Comparison of ENCODE assay signal across 19 cellular contexts in the genomic region with DNA sequence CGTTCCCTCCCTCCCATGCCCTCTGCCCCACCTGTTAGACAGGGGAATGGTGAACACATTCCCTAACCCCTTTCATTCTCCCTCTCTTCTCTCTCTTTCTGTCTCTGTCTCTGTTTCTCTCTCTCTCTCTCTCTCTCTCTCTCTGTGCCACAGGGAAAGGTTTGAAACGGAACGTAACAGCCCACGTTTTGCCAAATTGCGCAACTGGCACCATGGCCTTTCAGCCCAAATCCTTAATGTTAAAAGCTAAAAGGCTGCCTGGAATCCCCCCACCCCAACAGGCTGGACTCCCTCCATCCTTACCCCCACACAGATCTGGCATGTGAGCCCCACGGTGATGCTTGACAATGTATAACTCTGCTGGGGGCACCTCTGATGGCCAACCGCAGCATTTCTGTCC. TPM values are rescaled to one million over a fixed set of nuclear protein-coding genes. Genes with fewer than 3 reads are reported as not detected.
"Had no signal": no experiment of that assay in that cellular context is flagged by ENCODE, and none has a peak within 500 bp of the region (broad histone marks: within the 10 kb centered on the region; RNA-seq: fewer than 3 reads in every experiment).

No MANE protein-coding gene starts in this region.

- ATAC-seq: activated CD4-positive, CD25-positive, alpha-beta regulatory T cell treated with anti-CD3 and anti-CD28 coated beads, Interleukin-2, amount 50 U/mL, for 24 hours; activated CD8-positive, alpha-beta T cell treated with anti-CD3 and anti-CD28 coated beads for 36 hours; activated T-cell treated with anti-CD3 and anti-CD28 coated beads, Interleukin-2, amount 50 U/mL, for 72 hours had no signal

- H3K36me3 ChIP-seq: adrenal gland, breast epithelium, SJSA1 had no signal

- H3K9me3 ChIP-seq: adrenal gland, breast epithelium, SJSA1 had no signal

- H3K4me3 ChIP-seq: adrenal gland, breast epithelium, SJSA1 had no signal

- H3K27me3 ChIP-seq: adrenal gland, breast epithelium, SJSA1 had no signal

- H3K4me1 ChIP-seq: adrenal gland, breast epithelium, SJSA1 had no signal

- DNase-seq: activated CD4-positive, alpha-beta T cell treated with anti-CD3 and anti-CD28 coated beads for 4 hours; activated CD8-positive, alpha-beta memory T cell treated with anti-CD3 and anti-CD28 coated beads, Interleukin-2, amount 50 U/mL, for 4 hours; activated CD8-positive, alpha-beta T cell treated with anti-CD3 and anti-CD28 coated beads for 36 hours; activated naive CD4-positive, alpha-beta T cell treated with anti-CD3 and anti-CD28 coated beads, Interleukin-2, amount 50 U/mL, for 16 hours; activated naive CD8-positive, alpha-beta T cell treated with anti-CD3 and anti-CD28 coated beads, Interleukin-2, amount 10 ng/mL, durations not matched to agents 7 days and 5 days; activated T-cell treated with anti-CD3 and anti-CD28 coated beads, Interleukin-2, amount 50 U/mL, for 72 hours; adrenal gland; anterior cingulate cortex; MM.1S; NCI-H1105 treated with DMSO at 0.1 percent for 48 hours; NCI-H1436 treated with DMSO at 0.1 percent for 48 hours; NCI-H187; NCI-H2081; NCI-H510A treated with DMSO at 0.1 percent for 48 hours; SHP77; SW 1271 had no signal

- H3K27ac ChIP-seq: adrenal gland, breast epithelium, SJSA1 had no signal

RNA-seq across cellular contexts. Expression of a gene that starts 30.8 kb away (rescaled TPM):
- total RNA-seq: activated naive CD8-positive, alpha-beta T cell treated with anti-CD3 and anti-CD28 coated beads, Interleukin-2, amount 10 ng/mL, durations not matched to agents 7 days and 5 days had no signal

RNA-seq across cellular contexts. Expression of a gene that starts 44.8 kb away (rescaled TPM):
- total RNA-seq: activated CD8-positive, alpha-beta T cell treated with anti-CD3 and anti-CD28 coated beads for 36 hours; activated naive CD8-positive, alpha-beta T cell treated with anti-CD3 and anti-CD28 coated beads, Interleukin-2, amount 10 ng/mL, durations not matched to agents 7 days and 5 days; activated T-cell treated with anti-CD3 and anti-CD28 coated beads, Interleukin-2, amount 50 U/mL, for 72 hours; breast epithelium; SJSA1 had no signal
